8 cellular contexts compared by ENCODE assay signal in the genomic region with DNA sequence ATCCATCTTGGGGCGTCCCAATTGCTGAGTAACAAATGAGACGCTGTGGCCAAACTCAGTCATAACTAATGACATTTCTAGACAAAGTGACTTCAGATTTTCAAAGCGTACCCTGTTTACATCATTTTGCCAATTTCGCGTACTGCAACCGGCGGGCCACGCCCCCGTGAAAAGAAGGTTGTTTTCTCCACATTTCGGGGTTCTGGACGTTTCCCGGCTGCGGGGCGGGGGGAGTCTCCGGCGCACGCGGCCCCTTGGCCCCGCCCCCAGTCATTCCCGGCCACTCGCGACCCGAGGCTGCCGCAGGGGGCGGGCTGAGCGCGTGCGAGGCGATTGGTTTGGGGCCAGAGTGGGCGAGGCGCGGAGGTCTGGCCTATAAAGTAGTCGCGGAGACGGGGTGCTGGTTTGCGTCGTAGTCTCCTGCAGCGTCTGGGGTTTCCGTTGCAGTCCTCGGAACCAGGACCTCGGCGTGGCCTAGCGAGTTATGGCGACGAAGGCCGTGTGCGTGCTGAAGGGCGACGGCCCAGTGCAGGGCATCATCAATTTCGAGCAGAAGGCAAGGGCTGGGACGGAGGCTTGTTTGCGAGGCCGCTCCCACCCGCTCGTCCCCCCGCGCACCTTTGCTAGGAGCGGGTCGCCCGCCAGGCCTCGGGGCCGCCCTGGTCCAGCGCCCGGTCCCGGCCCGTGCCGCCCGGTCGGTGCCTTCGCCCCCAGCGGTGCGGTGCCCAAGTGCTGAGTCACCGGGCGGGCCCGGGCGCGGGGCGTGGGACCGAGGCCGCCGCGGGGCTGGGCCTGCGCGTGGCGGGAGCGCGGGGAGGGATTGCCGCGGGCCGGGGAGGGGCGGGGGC. TPM values are rescaled to one million over a fixed set of nuclear protein-coding genes. Genes with fewer than 3 reads are reported as not detected.
A peak's percentile ranks its signal among the peaks of the same experiment; 100 is the strongest.
DNase-seq lines count a peak whose midpoint lies in the region; ATAC-seq and TF ChIP-seq lines count a peak whose summit lies in the region.

Gene SOD1, plus strand, starts transcription at position 408 of the 848 bp plus-strand sequence. Its CDS starts 77 bp downstream, at position 485.

- peak within 1 kb of the TSS; percentile 85 to 97 for H3K9ac ChIP-seq in liver (ENCODE audit: low read depth in 1 of 2, low read length in 2 of 2)

- ATAC-seq in CD4-positive, alpha-beta T cell (ENCODE audit: poor library complexity), result peak; percentile 91
- peak; percentile 93 for ATAC-seq in GM19452 (IDR thresholded peaks at IDR 0.05; ENCODE audit: unreplicated experiment)
- ATAC-seq in HG03575 (IDR thresholded peaks at IDR 0.05; ENCODE audit: extremely low read depth, insufficient number of reproducible peaks, low FRiP score, unreplicated experiment), result peak; percentile 50

- TF ChIP-seq CTCF in CD4-positive, alpha-beta T cell (IDR thresholded peaks at IDR 0.05), result no peak
- TF ChIP-seq CTCF in liver (IDR thresholded peaks at IDR 0.05; ENCODE audit: low read depth, low read length, missing input control), result no peak

- no peaks in the 10 kb centered on the region for H3K27me3 Mint-ChIP-seq in CD4-positive, alpha-beta T cell

- DNase-seq in CD4-positive, alpha-beta T cell, result peak; percentile 95 to 98 (median 96)
- DNase-seq in NCI-H82 (lab: John Stamatoyannopoulos, UW), result peak; percentile 97
- peak; percentile 94 to 95 for DNase-seq in activated CD4-positive, alpha-beta T cell treated with anti-CD3 and anti-CD28 coated beads, Interleukin-2, amount 50 U/mL, for 48 hours
- peak; percentile 70 to 93 for DNase-seq in dermis microvascular lymphatic vessel endothelial cell (ENCODE audit: low read depth in 2 of 2)
- peak; percentile 97 for DNase-seq in stimulated activated CD4-positive, alpha-beta T cell treated with anti-CD3 and anti-CD28 coated beads, Interleukin-4, amount 100 ng/mL, for 1 hour

- no peaks in the 10 kb centered on the region for H3K9me3 Mint-ChIP-seq in CD4-positive, alpha-beta T cell

- peaks cover 74% of the 10 kb centered on the region for H3K4me1 Mint-ChIP-seq in CD4-positive, alpha-beta T cell (ENCODE audit: low read depth)

- peaks cover 55% of the 10 kb centered on the region for H3K36me3 Mint-ChIP-seq in CD4-positive, alpha-beta T cell (ENCODE audit: low read depth)

- H3K27ac Mint-ChIP-seq in CD4-positive, alpha-beta T cell, result peak within 1 kb of the TSS; percentile 85

- H3K4me1 ChIP-seq in liver (ENCODE audit: control insufficient read depth in 4 of 4, insufficient read depth in 4 of 4, low read length in 3 of 4), result peaks cover 3 to 47% (median 27%) of the 10 kb centered on the region in 4 donors

- WGBS in liver, result under 1% methylated on average over 91 of the region's 91 CpGs

- peak within 1 kb of the TSS; percentile 84 for H3K27ac ChIP-seq in CD4-positive, alpha-beta T cell (ENCODE audit: low read depth, low read length)
- peak within 1 kb of the TSS; percentile 91 to 94 for H3K27ac ChIP-seq in liver (ENCODE audit: low read depth in 1 of 2, low read length in 2 of 2)

- peak within 1 kb of the TSS; percentile 70 to 90 (median 86) for H3K4me3 ChIP-seq in liver (ENCODE audit: low read depth in 1 of 3, low read length in 3 of 3)

- peaks cover 0 to 9% (median 3%) of the 10 kb centered on the region in 4 donors for H3K36me3 ChIP-seq in liver (ENCODE audit: control insufficient read depth in 4 of 4, insufficient read depth in 3 of 4, low read depth in 1 of 4, low read length in 3 of 4)

- CTCF ChIA-PET in CD4-positive, alpha-beta T cell (lab: Charles Lee), result no interaction called here

- no peaks in the 10 kb centered on the region for H3K9me3 ChIP-seq in CD4-positive, alpha-beta T cell (ENCODE audit: control insufficient read depth, low read length)
- no peaks in the 10 kb centered on the region for H3K9me3 ChIP-seq in liver (ENCODE audit: control insufficient read depth in 4 of 4, low read length in 3 of 4)

- H3K4me3 Mint-ChIP-seq in CD4-positive, alpha-beta T cell, result peak within 1 kb of the TSS; percentile 100

- POLR2A ChIA-PET in CD4-positive, alpha-beta T cell (lab: Charles Lee), result interaction anchor here (1.2 kb wide), 2 partner anchors 76 to 100 kb away, joined by 3 read pairs; no protein-coding TSS in a partner anchor

- no peak for TF ChIP-seq RAD21 in liver (IDR thresholded peaks at IDR 0.05)

- no peaks in the 10 kb centered on the region for H3K27me3 ChIP-seq in CD4-positive, alpha-beta T cell (ENCODE audit: control insufficient read depth, insufficient read depth, low read length)
- no peaks in the 10 kb centered on the region for H3K27me3 ChIP-seq in liver (ENCODE audit: control insufficient read depth in 4 of 4, insufficient read depth in 4 of 4, low read length in 3 of 4)

- intact Hi-C loops in CD4-positive, alpha-beta T cell (cut with DNase I, micrococcal nuclease), result loop anchor here (1.0 to 10.0 kb wide), 7 partner anchors 43 to 615 kb away; partner anchors contain the start of genes MIS18A (in 1 of the 2) and SCAF4 (in 1 of the 2)

TF ChIP-seq in liver, 16 proteins besides CTCF, POLR2A, EP300 and RAD21:
- TF ChIP-seq EGR1 (IDR thresholded peaks at IDR 0.05; ENCODE audit: low read depth in 2 of 2) (peak in 1 of 2 donors; percentile 4), TAF1 (conservative IDR thresholded peaks at IDR 0.05) (peak; percentile 87), FOXA1 (IDR thresholded peaks at IDR 0.05) (no peak), RXRA (IDR thresholded peaks at IDR 0.05) (peak in 1 of 2 donors; percentile 1), HNF4G (IDR thresholded peaks at IDR 0.05) (no peak), GABPA (IDR thresholded peaks at IDR 0.05 in 1 of 2, conservative IDR thresholded peaks at IDR 0.05 in 1 of 2) (no peak), HNF4A (conservative IDR thresholded peaks at IDR 0.05) (peak in 1 of 2 donors; percentile 21), NR2F2 (IDR thresholded peaks at IDR 0.05) (no peak), JUND (IDR thresholded peaks at IDR 0.05) (no peak), SP1 (IDR thresholded peaks at IDR 0.05) (peak; percentile 77), FOXA2 (IDR thresholded peaks at IDR 0.05) (no peak), YY1 (IDR thresholded peaks at IDR 0.05) (peak; percentile 81)
- TF ChIP-seq, protein P1, sequence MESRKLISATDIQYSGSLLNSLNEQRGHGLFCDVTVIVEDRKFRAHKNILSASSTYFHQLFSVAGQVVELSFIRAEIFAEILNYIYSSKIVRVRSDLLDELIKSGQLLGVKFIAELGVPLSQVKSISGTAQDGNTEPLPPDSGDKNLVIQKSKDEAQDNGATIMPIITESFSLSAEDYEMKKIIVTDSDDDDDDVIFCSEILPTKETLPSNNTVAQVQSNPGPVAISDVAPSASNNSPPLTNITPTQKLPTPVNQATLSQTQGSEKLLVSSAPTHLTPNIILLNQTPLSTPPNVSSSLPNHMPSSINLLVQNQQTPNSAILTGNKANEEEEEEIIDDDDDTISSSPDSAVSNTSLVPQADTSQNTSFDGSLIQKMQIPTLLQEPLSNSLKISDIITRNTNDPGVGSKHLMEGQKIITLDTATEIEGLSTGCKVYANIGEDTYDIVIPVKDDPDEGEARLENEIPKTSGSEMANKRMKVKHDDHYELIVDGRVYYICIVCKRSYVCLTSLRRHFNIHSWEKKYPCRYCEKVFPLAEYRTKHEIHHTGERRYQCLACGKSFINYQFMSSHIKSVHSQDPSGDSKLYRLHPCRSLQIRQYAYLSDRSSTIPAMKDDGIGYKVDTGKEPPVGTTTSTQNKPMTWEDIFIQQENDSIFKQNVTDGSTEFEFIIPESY (IDR thresholded peaks at IDR 0.05), result no peak
- TF ChIP-seq, protein P2, sequence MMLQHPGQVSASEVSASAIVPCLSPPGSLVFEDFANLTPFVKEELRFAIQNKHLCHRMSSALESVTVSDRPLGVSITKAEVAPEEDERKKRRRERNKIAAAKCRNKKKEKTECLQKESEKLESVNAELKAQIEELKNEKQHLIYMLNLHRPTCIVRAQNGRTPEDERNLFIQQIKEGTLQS (IDR thresholded peaks at IDR 0.05), result no peak
- TF ChIP-seq, protein P3, sequence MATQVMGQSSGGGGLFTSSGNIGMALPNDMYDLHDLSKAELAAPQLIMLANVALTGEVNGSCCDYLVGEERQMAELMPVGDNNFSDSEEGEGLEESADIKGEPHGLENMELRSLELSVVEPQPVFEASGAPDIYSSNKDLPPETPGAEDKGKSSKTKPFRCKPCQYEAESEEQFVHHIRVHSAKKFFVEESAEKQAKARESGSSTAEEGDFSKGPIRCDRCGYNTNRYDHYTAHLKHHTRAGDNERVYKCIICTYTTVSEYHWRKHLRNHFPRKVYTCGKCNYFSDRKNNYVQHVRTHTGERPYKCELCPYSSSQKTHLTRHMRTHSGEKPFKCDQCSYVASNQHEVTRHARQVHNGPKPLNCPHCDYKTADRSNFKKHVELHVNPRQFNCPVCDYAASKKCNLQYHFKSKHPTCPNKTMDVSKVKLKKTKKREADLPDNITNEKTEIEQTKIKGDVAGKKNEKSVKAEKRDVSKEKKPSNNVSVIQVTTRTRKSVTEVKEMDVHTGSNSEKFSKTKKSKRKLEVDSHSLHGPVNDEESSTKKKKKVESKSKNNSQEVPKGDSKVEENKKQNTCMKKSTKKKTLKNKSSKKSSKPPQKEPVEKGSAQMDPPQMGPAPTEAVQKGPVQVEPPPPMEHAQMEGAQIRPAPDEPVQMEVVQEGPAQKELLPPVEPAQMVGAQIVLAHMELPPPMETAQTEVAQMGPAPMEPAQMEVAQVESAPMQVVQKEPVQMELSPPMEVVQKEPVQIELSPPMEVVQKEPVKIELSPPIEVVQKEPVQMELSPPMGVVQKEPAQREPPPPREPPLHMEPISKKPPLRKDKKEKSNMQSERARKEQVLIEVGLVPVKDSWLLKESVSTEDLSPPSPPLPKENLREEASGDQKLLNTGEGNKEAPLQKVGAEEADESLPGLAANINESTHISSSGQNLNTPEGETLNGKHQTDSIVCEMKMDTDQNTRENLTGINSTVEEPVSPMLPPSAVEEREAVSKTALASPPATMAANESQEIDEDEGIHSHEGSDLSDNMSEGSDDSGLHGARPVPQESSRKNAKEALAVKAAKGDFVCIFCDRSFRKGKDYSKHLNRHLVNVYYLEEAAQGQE (IDR thresholded peaks at IDR 0.05), result peak; percentile 95
- TF ChIP-seq, protein P4, sequence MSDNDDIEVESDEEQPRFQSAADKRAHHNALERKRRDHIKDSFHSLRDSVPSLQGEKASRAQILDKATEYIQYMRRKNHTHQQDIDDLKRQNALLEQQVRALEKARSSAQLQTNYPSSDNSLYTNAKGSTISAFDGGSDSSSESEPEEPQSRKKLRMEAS (IDR thresholded peaks at IDR 0.05), result peak; percentile 30

RNA-seq across cellular contexts. Expression of gene SOD1, which starts in this region (rescaled TPM):
- 100 to 1,000 TPM; 158 to 161 TPM for total RNA-seq in CD4-positive, alpha-beta T cell
- total RNA-seq in dermis microvascular lymphatic vessel endothelial cell, result 133 and 183 TPM in 2 replicates
- 100 to 1,000 TPM; 129 to 450 TPM for total RNA-seq in liver
- polyA plus RNA-seq in liver, result 1,000 to 10,000 TPM in 1 of 2 donors, 100 to 1,000 TPM in 1; 865 to 1,258 TPM

Comparison
In these comparisons a context has a peak if more than half of its experiments do, and no peak if none do; other contexts are left out.
1. Peak in every context shown above with its lines: DNase-seq, ATAC-seq, H3K4me3 ChIP-seq and H3K27ac ChIP-seq.